In the genomic region with DNA sequence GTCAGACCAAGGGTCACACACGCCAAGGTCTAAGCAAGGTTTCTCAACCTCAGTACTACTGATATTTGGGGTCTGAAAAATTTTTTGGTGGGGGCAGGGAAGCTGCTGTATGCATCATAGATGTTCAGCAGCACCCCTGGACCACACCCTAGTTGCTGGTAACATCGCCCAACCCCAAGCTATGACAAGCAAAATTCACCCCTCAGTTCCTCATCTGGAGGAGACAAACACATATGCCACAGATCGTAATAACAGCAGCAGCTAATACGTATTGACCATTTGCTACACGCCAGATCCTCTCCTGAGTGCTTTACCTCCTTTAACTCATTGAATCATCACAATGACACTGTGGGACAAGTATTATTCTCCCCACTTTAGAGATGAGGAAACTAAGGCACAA, we compare ENCODE assay signal across 1 cellular context.
TF ChIP-seq lines count a peak whose summit lies in the region.

No MANE protein-coding gene starts in this region.

TF ChIP-seq in H1, 55 proteins besides CTCF, POLR2A, EP300 and RAD21:
- no peak for TF ChIP-seq HDAC2 (IDR thresholded peaks at IDR 0.05; ENCODE audit: borderline replicate concordance in 1 of 2, low read depth in 2 of 2, low read length in 2 of 2)
- TF ChIP-seq FOSL1 (IDR thresholded peaks at IDR 0.05; ENCODE audit: insufficient read depth, low read depth, low read length): no peak
